In the genomic region with DNA sequence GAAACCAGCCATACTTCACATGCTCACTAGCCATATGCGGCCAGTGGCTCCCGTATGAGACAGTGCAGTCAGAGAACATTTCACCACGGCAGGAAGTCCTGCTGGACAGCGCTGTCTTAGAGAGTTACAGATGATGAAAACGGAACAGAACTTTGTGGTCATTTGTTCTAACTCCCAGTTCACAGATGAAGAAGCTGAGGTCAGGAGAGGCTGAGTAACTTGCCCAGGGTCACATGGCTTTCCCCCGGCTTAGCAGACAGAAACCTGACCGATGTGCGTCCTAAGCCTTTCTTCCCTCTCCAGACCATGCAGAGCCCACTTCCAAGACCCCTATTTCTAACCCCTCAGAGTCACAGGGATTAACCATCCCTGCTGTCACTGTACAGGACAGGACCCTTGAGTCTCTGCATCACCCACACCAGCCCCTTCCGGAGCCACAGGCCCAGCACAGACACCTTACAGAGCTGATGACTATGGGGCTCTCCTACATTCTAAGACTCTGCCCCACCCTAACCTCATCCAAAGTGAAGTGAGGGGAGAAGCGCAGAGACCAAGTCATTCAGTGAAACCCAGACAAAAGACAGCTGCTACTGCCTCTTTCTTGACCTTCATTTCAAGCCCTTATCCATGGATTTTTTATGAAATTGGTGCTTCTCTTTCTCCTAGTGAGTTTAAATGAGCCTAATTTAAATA, we compare ENCODE assay signal across 1 cellular context.
TF ChIP-seq lines count a peak whose summit lies in the region.

No MANE protein-coding gene starts in this region.

TF ChIP-seq in GM12878, 131 proteins besides CTCF, POLR2A, EP300 and RAD21 (continued from another document):
- TF ChIP-seq HSF1 (IDR thresholded peaks at IDR 0.05; ENCODE audit: low read depth, low read length) (no peak), BACH1 (IDR thresholded peaks at IDR 0.05; ENCODE audit: borderline replicate concordance) (no peak), TBL1XR1 (IDR thresholded peaks at IDR 0.05; ENCODE audit: low read depth, low read length) (0 out of 2 replicates have a peak, but pooled peaks have one; percentile 43), TCF7 (IDR thresholded peaks at IDR 0.05; ENCODE audit: borderline replicate concordance) (no peak), BMI1 (IDR thresholded peaks at IDR 0.05; ENCODE audit: borderline replicate concordance) (no peak), CHD2 (IDR thresholded peaks at IDR 0.05; ENCODE audit: borderline replicate concordance, low read depth, low read length) (peak; percentile 64; the same call in 1 of the 2 replicates), ZSCAN29 (IDR thresholded peaks at IDR 0.05) (no peak), KDM1A (IDR thresholded peaks at IDR 0.05; ENCODE audit: borderline replicate concordance) (no peak), ZNF592 (IDR thresholded peaks at IDR 0.05) (0 out of 2 replicates have a peak, but pooled peaks have one; percentile 71)
